ENCODE assay signal across 8 cellular contexts in genomic region chr6:22025468-22026159, GRCh38.
DNase-seq lines count a peak whose midpoint lies in the region; ATAC-seq and TF ChIP-seq lines count a peak whose summit lies in the region.

No MANE protein-coding gene starts in this region.

- no peaks in the 10 kb centered on the region for H3K27me3 Mint-ChIP-seq in activated naive CD8-positive, alpha-beta T cell treated with anti-CD3 and anti-CD28 coated beads for 36 hours
- H3K27me3 Mint-ChIP-seq in stimulated activated naive B cell treated with anti-CD40 and anti-IgM and Interleukin-4, amounts not matched to agents 10 μg/mL and 1 μg/mL and 100 μg/mL, for 72 hours, result no peaks in the 10 kb centered on the region

- H3K36me3 Mint-ChIP-seq in activated naive CD8-positive, alpha-beta T cell treated with anti-CD3 and anti-CD28 coated beads for 36 hours, result no peaks in the 10 kb centered on the region
- peaks cover 3 to 10% of the 10 kb centered on the region in 2 donors for H3K36me3 Mint-ChIP-seq in stimulated activated naive B cell treated with anti-CD40 and anti-IgM and Interleukin-4, amounts not matched to agents 10 μg/mL and 1 μg/mL and 100 μg/mL, for 72 hours

- peak; percentile 65 for ATAC-seq in GM21515 (IDR thresholded peaks at IDR 0.05; ENCODE audit: unreplicated experiment)
- peak; percentile 74 to 81 for ATAC-seq in stimulated activated naive B cell treated with anti-CD40 and anti-IgM and Interleukin-4, amounts not matched to agents 10 μg/mL and 1 μg/mL and 100 μg/mL, for 72 hours (replicated peaks)

- DNase-seq in GM06990 (ENCODE audit: extremely low read depth, insufficient read length) (peak; percentile 60), iPS DF 19.7 (ENCODE audit: low read depth, low spot score) (peak; percentile 84), NCI-H1694 (lab: John Stamatoyannopoulos, UW) (no peak), NCI-H2171 treated with DMSO at 0.1 percent for 48 hours (lab: John Stamatoyannopoulos, UW) (no peak)
- DNase-seq in Jurkat, Clone E6-1 (ENCODE audit: low read depth, low spot score), result peak; percentile 96
- DNase-seq in activated naive CD8-positive, alpha-beta T cell treated with anti-CD3 and anti-CD28 coated beads for 36 hours, result peak; percentile 4
- DNase-seq in stimulated activated naive B cell treated with anti-CD40 and anti-IgM and Interleukin-4, amounts not matched to agents 10 μg/mL and 1 μg/mL and 100 μg/mL, for 72 hours, result peak; percentile 8

- H3K27ac Mint-ChIP-seq in activated naive CD8-positive, alpha-beta T cell treated with anti-CD3 and anti-CD28 coated beads for 36 hours, result peak overlapping the region; percentile 64
- peak overlapping the region; percentile 88 for H3K27ac Mint-ChIP-seq in stimulated activated naive B cell treated with anti-CD40 and anti-IgM and Interleukin-4, amounts not matched to agents 10 μg/mL and 1 μg/mL and 100 μg/mL, for 72 hours

- no peak overlapping the region for H3K4me3 Mint-ChIP-seq in activated naive CD8-positive, alpha-beta T cell treated with anti-CD3 and anti-CD28 coated beads for 36 hours
- peak overlapping the region; percentile 64 to 77 for H3K4me3 Mint-ChIP-seq in stimulated activated naive B cell treated with anti-CD40 and anti-IgM and Interleukin-4, amounts not matched to agents 10 μg/mL and 1 μg/mL and 100 μg/mL, for 72 hours

- peak overlapping the region; percentile 57 for H3K4me3 ChIP-seq in GM06990 (replicated peaks; ENCODE audit: low read depth, low read length)
- H3K4me3 ChIP-seq in Jurkat, Clone E6-1 (ENCODE audit: low read length), result peak overlapping the region; percentile 48

- peaks cover 9% of the 10 kb centered on the region for H3K9me3 Mint-ChIP-seq in activated naive CD8-positive, alpha-beta T cell treated with anti-CD3 and anti-CD28 coated beads for 36 hours
- H3K9me3 Mint-ChIP-seq in stimulated activated naive B cell treated with anti-CD40 and anti-IgM and Interleukin-4, amounts not matched to agents 10 μg/mL and 1 μg/mL and 100 μg/mL, for 72 hours, result peaks cover 7 to 10% of the 10 kb centered on the region in 2 donors

- H3K4me1 Mint-ChIP-seq in activated naive CD8-positive, alpha-beta T cell treated with anti-CD3 and anti-CD28 coated beads for 36 hours, result peaks cover 13% of the 10 kb centered on the region
- H3K4me1 Mint-ChIP-seq in stimulated activated naive B cell treated with anti-CD40 and anti-IgM and Interleukin-4, amounts not matched to agents 10 μg/mL and 1 μg/mL and 100 μg/mL, for 72 hours, result peaks cover 21 to 28% of the 10 kb centered on the region in 2 donors

- TF ChIP-seq CTCF in GM06990 (IDR thresholded peaks at IDR 0.05; ENCODE audit: insufficient read depth, low read length, poor library complexity, severe bottlenecking), result no peak

- no peaks in the 10 kb centered on the region for H3K36me3 ChIP-seq in GM06990 (ENCODE audit: control insufficient read depth, insufficient read depth, low read length)

- no peaks in the 10 kb centered on the region for H3K27me3 ChIP-seq in GM06990 (replicated peaks; ENCODE audit: control insufficient read depth, insufficient read depth, low read length)

Comparison
In these comparisons a context has a peak if more than half of its experiments do, and no peak if none do; other contexts are left out.
1. DNase-seq: peak in GM06990 (single experiment), Jurkat, Clone E6-1 (single experiment), activated naive CD8-positive, alpha-beta T cell treated with anti-CD3 and anti-CD28 coated beads for 36 hours (single experiment), iPS DF 19.7 (single experiment) and stimulated activated naive B cell treated with anti-CD40 and anti-IgM and Interleukin-4, amounts not matched to agents 10 μg/mL and 1 μg/mL and 100 μg/mL, for 72 hours (single experiment); none in NCI-H1694 (single experiment) and NCI-H2171 treated with DMSO at 0.1 percent for 48 hours (single experiment).